8 cellular contexts compared by ENCODE assay signal in genomic region chr6:44475779-44476434, GRCh38.
DNase-seq lines count a peak whose midpoint lies in the region; ATAC-seq and TF ChIP-seq lines count a peak whose summit lies in the region.

No MANE protein-coding gene starts in this region.

- H3K27ac ChIP-seq in DND-41 (ENCODE audit: low read length) (no peak overlapping the region), left ventricle myocardium inferior (replicated peaks) (no peak overlapping the region)

- H3K4me1 ChIP-seq in DND-41 (ENCODE audit: insufficient read depth, low read length) (peaks cover 8% of the 10 kb centered on the region), left ventricle myocardium inferior (peaks cover 25% of the 10 kb centered on the region)

- H3K79me2 ChIP-seq in DND-41 (ENCODE audit: insufficient read depth, low read length): no peaks in the 10 kb centered on the region

- H4K20me1 ChIP-seq in DND-41 (ENCODE audit: insufficient read depth, low read length): no peaks in the 10 kb centered on the region

- TF ChIP-seq CTCF in DND-41 (IDR thresholded peaks at IDR 0.05; ENCODE audit: borderline replicate concordance, extremely low read depth, low read length, poor library complexity, severe bottlenecking): peak; percentile 95
- TF ChIP-seq CTCF in left ventricle myocardium inferior (IDR thresholded peaks at IDR 0.05; ENCODE audit: borderline replicate concordance): peak; percentile 96

- peak overlapping the region; percentile 58 for H3K4me2 ChIP-seq in DND-41 (ENCODE audit: insufficient read depth, low read length)

- peak; percentile 94 for ATAC-seq in DND-41 (ENCODE audit: insufficient read depth, low read depth)
- no peak for ATAC-seq in HG03280 (IDR thresholded peaks at IDR 0.05; ENCODE audit: unreplicated experiment)

- H3K27me3 ChIP-seq in DND-41 (ENCODE audit: insufficient read depth, low read length, poor library complexity) (peaks cover 6% of the 10 kb centered on the region), left ventricle myocardium inferior (ENCODE audit: low read depth) (no peaks in the 10 kb centered on the region)

- no peaks in the 10 kb centered on the region for H3K9me3 ChIP-seq in DND-41 (ENCODE audit: insufficient read depth, low read length, severe bottlenecking)
- no peaks in the 10 kb centered on the region for H3K9me3 ChIP-seq in left ventricle myocardium inferior (replicated peaks)

- DNase-seq in DND-41 (peak; percentile 75), H4 (ENCODE audit: low spot score) (peak; percentile 84), NAMALWA (ENCODE audit: low spot score) (peak; percentile 66), SKM-1 treated with dmso at 0.1 percent for 144 hours (lab: John Stamatoyannopoulos, UW; ENCODE audit: unreplicated experiment) (peak; percentile 57), left ventricle myocardium inferior (peak; percentile 76), renal cortical epithelial cell (ENCODE audit: low read depth) (peak; percentile 64)
- peak; percentile 34 for DNase-seq in activated naive CD8-positive, alpha-beta T cell treated with anti-CD3 and anti-CD28 coated beads, Interleukin-2, amount 50 U/mL, for 16 hours (ENCODE audit: low read depth, low spot score)

- H3K4me3 ChIP-seq in DND-41 (ENCODE audit: low read depth in 1 of 2, low read length in 2 of 2) (peak overlapping the region in 1 of 2 experiments; percentile 24; a peak in 1 of 4 replicates), left ventricle myocardium inferior (no peak overlapping the region)

- peak overlapping the region; percentile 27; the same call in 1 of the 2 replicates for H3K9ac ChIP-seq in DND-41 (ENCODE audit: low read depth, low read length)

- intact Hi-C loops in left ventricle myocardium inferior (cut with micrococcal nuclease): no loop called here

- H3K36me3 ChIP-seq in DND-41 (ENCODE audit: insufficient read depth, low read length): no peaks in the 10 kb centered on the region
- no peaks in the 10 kb centered on the region for H3K36me3 ChIP-seq in left ventricle myocardium inferior

- H2AFZ ChIP-seq in DND-41 (ENCODE audit: low read depth, low read length): peak overlapping the region; percentile 77

Comparison
In these comparisons a context has a peak if more than half of its experiments do, and no peak if none do; other contexts are left out.
1. DNase-seq: peak in every context shown above with its lines; median percentile 84 in H4; 76 in left ventricle myocardium inferior; 75 in DND-41; 66 in NAMALWA; 64 in renal cortical epithelial cell; 57 in SKM-1 treated with dmso at 0.1 percent for 144 hours; 34 in activated naive CD8-positive, alpha-beta T cell treated with anti-CD3 and anti-CD28 coated beads, Interleukin-2, amount 50 U/mL, for 16 hours.